ENCODE assay signal across 11 cellular contexts in the genomic region with DNA sequence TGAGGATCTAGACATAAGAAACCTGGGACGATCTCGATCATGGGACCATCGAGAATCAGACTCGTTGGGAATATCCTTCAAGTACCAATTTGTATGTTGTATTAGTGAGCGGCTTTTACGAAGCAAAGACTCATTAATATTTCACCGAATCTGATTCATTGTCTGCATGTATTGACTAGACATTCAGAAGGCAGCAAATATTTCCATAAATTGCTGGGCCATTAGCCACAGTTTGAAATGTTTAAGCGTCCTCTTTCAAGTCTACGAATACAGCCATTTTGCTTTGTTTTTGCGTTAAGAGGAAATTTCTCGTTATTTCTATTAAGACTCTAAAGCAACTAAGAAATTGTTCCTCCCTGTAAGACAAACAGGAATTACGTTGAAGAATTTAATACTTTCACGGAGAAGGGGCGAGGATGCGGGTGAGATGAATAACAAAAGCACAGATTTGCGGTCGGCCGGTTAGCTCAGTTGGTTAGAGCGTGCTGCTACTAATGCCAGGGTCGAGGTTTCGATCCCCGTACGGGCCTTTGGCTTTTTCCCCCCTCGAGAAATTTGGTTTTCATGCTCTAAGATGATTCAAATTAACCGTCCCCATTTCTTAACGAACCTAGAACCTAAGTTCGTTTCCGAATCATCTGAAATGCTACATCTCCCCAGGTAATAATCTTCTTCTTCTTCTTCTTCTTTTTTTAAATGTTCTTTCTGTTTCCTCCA. TPM values are rescaled to one million over a fixed set of nuclear protein-coding genes. Genes with fewer than 3 reads are reported as not detected.
A peak's percentile ranks its signal among the peaks of the same experiment; 100 is the strongest.
DNase-seq lines count a peak whose midpoint lies in the region; ATAC-seq and TF ChIP-seq lines count a peak whose summit lies in the region.
"Had no signal": no experiment of that assay in that cellular context is flagged by ENCODE, and none has a peak within 500 bp of the region (broad histone marks: within the 10 kb centered on the region; RNA-seq: fewer than 3 reads in every experiment).

No MANE protein-coding gene starts in this region.

- DNase-seq in AG20443 (ENCODE audit: low spot score) (peak; percentile 41), HCT116 (ENCODE audit: low read depth, low spot score) (peak; percentile 18), SHP77 (lab: John Stamatoyannopoulos, UW) (peak; percentile 19 to 21), glomerular visceral epithelial cell (ENCODE audit: extremely low spot score) (peak; percentile 61), ureter (ENCODE audit: low spot score) (no peak), HuH-7 (ENCODE audit: low spot score) (no peak), NCI-H1436 (lab: John Stamatoyannopoulos, UW) (no peak), left ventricle myocardium inferior (no peak)
- DNase-seq: left ventricle myocardium superior, T-helper 9 cell had no signal

- H3K36me3 ChIP-seq in HCT116 (ENCODE audit: control insufficient read depth in 1 of 2, insufficient read depth in 2 of 2, low read length in 2 of 2) (no peaks in the 10 kb centered on the region), left ventricle myocardium inferior (no peaks in the 10 kb centered on the region)

- RAD21 ChIA-PET in HCT116 (lab: Charles Lee; ENCODE audit: low non-redundant PET in 1 of 2, low total read pairs in 2 of 2, uncharacterized antibody in 2 of 2, unreplicated experiment in 2 of 2): no interaction called here

- POLR2A ChIA-PET in HCT116 (lab: Charles Lee): interaction anchor here (0.6 kb wide), 1 partner anchor 836 kb away, joined by 3 read pairs; no protein-coding TSS in a partner anchor

- TF ChIP-seq POLR2A in HCT116 (IDR thresholded peaks at IDR 0.05; ENCODE audit: borderline replicate concordance, extremely low read depth, insufficient read depth, insufficient read length): no peak

- H3K4me3 ChIP-seq in HCT116 (replicated peaks in 1 of 2; ENCODE audit: low read depth in 1 of 2, low read length in 2 of 2) (no peak overlapping the region), left ventricle myocardium inferior (no peak overlapping the region)

- H3K79me2 ChIP-seq in HCT116 (ENCODE audit: insufficient read depth, low read length): no peaks in the 10 kb centered on the region

- H3K9ac ChIP-seq in HCT116 (ENCODE audit: low read length): no peak overlapping the region
- H3K9ac ChIP-seq: KMS-11 had no signal

- no peaks in the 10 kb centered on the region for H4K20me1 ChIP-seq in HCT116 (ENCODE audit: insufficient read depth)

- peaks cover 8 to 24% of the 10 kb centered on the region in 2 experiments for H3K4me1 ChIP-seq in HCT116 (ENCODE audit: control insufficient read depth in 1 of 2, insufficient read depth in 2 of 2, low read length in 2 of 2)
- H3K4me1 ChIP-seq in left ventricle myocardium inferior: no peaks in the 10 kb centered on the region

- no peak overlapping the region for H2AFZ ChIP-seq in HCT116 (ENCODE audit: low read depth, low read length, poor library complexity, severe bottlenecking)

- no peak for TF ChIP-seq RAD21 in HCT116 (IDR thresholded peaks at IDR 0.05; ENCODE audit: low read depth)

- no peak for TF ChIP-seq CTCF in HCT116 (IDR thresholded peaks at IDR 0.05 in 2 of 3, conservative IDR thresholded peaks at IDR 0.05 in 1 of 3; ENCODE audit: borderline replicate concordance in 1 of 3, insufficient read depth in 1 of 3, low read depth in 2 of 3, low read length in 2 of 3)
- TF ChIP-seq CTCF in left ventricle myocardium inferior (IDR thresholded peaks at IDR 0.05; ENCODE audit: borderline replicate concordance): no peak

- H3K27me3 ChIP-seq in HCT116 (ENCODE audit: insufficient read depth, low read length): no peaks in the 10 kb centered on the region
- H3K27me3 ChIP-seq in left ventricle myocardium inferior (ENCODE audit: low read depth): peaks cover 100% of the 10 kb centered on the region

- no peak for ATAC-seq in HCT116
- ATAC-seq: left ventricle myocardium superior had no signal

- BruUV-seq in HCT116 (replicated peaks; lab: Mats Ljungman, UMichigan): no TSS peak

- H3K9me3 ChIP-seq in HCT116 (ENCODE audit: control insufficient read depth in 1 of 2, insufficient read depth in 1 of 2, low read depth in 1 of 2, low read length in 2 of 2): no peaks in the 10 kb centered on the region
- H3K9me3 ChIP-seq in left ventricle myocardium inferior (replicated peaks): peaks cover 14% of the 10 kb centered on the region

- H3K4me2 ChIP-seq in HCT116 (ENCODE audit: low read length): no peak overlapping the region
- H3K4me2 ChIP-seq: KMS-11 had no signal

- CTCF ChIA-PET in HCT116 (lab: Charles Lee): no interaction called here

- H3K27ac ChIP-seq in HCT116 (ENCODE audit: low read depth, low read length) (no peak overlapping the region), left ventricle myocardium inferior (replicated peaks) (no peak overlapping the region)
- H3K27ac ChIP-seq: KMS-11 had no signal

- no peaks in the 10 kb centered on the region for H3K9me2 ChIP-seq in HCT116 (ENCODE audit: insufficient read depth)

- intact Hi-C loops in HCT116 (cut with micrococcal nuclease) (loop anchor here (10.0 kb wide), 3 partner anchors 119 to 381 kb away; no protein-coding TSS in a partner anchor), left ventricle myocardium inferior (cut with micrococcal nuclease) (no loop called here)

TF ChIP-seq in HCT116, 20 proteins besides CTCF, POLR2A, EP300 and RAD21:
- TF ChIP-seq YY1 (IDR thresholded peaks at IDR 0.05; ENCODE audit: extremely low read depth, insufficient replicate concordance, low read depth, low read length): no peak
- TF ChIP-seq, protein P1, sequence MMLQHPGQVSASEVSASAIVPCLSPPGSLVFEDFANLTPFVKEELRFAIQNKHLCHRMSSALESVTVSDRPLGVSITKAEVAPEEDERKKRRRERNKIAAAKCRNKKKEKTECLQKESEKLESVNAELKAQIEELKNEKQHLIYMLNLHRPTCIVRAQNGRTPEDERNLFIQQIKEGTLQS (IDR thresholded peaks at IDR 0.05): peak; percentile 83; the same call in 1 of the 2 replicates

RNA-seq across cellular contexts. Expression of gene POM121L2, which starts 18.5 kb away (rescaled TPM):
- total RNA-seq in HCT116 (2021; ENCODE audit: unreplicated experiment) (not detected), ureter (not detected), left ventricle myocardium inferior (not detected)
- polyA plus RNA-seq in HCT116 (2012): not detected in 2 replicates
- total RNA-seq: left ventricle myocardium superior had no signal

RNA-seq across cellular contexts. Expression of gene PRSS16, which starts 46.1 kb away (rescaled TPM):
- 14.5 TPM for total RNA-seq in HCT116 (2021; ENCODE audit: unreplicated experiment)
- 15.8 and 16.9 TPM in 2 replicates for polyA plus RNA-seq in HCT116 (2012)
- total RNA-seq in ureter: 13.0 TPM
- total RNA-seq in left ventricle myocardium inferior: 0.49 TPM
- total RNA-seq: left ventricle myocardium superior had no signal

Comparison
In these comparisons a context has a peak if more than half of its experiments do, and no peak if none do; other contexts are left out.
1. DNase-seq: peak in AG20443 (single experiment), HCT116 (single experiment), SHP77 (2 of 2) and glomerular visceral epithelial cell (single experiment); none in ureter (single experiment), HuH-7 (single experiment), NCI-H1436 (single experiment) and left ventricle myocardium inferior (single experiment).